Comparison of ENCODE assay signal across 8 cellular contexts in genomic region chr10:37976880-37977203, GRCh38. TPM values are rescaled to one million over a fixed set of nuclear protein-coding genes. Genes with fewer than 3 reads are reported as not detected.
DNase-seq lines count a peak whose midpoint lies in the region; ATAC-seq and TF ChIP-seq lines count a peak whose summit lies in the region.

No MANE protein-coding gene starts in this region.

- peaks cover 15 to 36% (median 26%) of the 10 kb centered on the region in 5 experiments for H3K9me3 Mint-ChIP-seq in brain

- H3K27me3 Mint-ChIP-seq in brain: no peaks in the 10 kb centered on the region

- DNase-seq in AG09309 (ENCODE audit: low read depth) (no peak), DMS53 (lab: John Stamatoyannopoulos, UW) (no peak), HCEC 1CT (no peak), COLO829 (ENCODE audit: low spot score) (no peak)

- H3K4me1 Mint-ChIP-seq in brain: peaks cover 33% of the 10 kb centered on the region

- ATAC-seq in HG02885 (IDR thresholded peaks at IDR 0.05; ENCODE audit: poor library complexity, unreplicated experiment) (peak; percentile 0), GM18867 (IDR thresholded peaks at IDR 0.05; ENCODE audit: unreplicated experiment) (no peak)

- TF ChIP-seq CTCF in AG09309 (IDR thresholded peaks at IDR 0.05; ENCODE audit: control insufficient read depth, insufficient read depth, low read depth, low read length, missing control alignments) (no peak), brain (conservative IDR thresholded peaks at IDR 0.05) (peak in 1 of 2 experiments; percentile 8)

- H3K4me1 ChIP-seq in muscle layer of duodenum (ENCODE audit: control insufficient read depth in 1 of 2, insufficient read depth in 2 of 2, low read length in 2 of 2): peaks cover 0 to 10% of the 10 kb centered on the region in 2 donors

- no peaks in the 10 kb centered on the region for H3K9me3 ChIP-seq in muscle layer of duodenum (ENCODE audit: control insufficient read depth in 1 of 2, low read length in 2 of 2)

- H3K27ac ChIP-seq in muscle layer of duodenum (ENCODE audit: low read length): peak overlapping the region; percentile 93

- no peaks in the 10 kb centered on the region for H3K27me3 ChIP-seq in muscle layer of duodenum (ENCODE audit: low read depth, low read length)

- no peaks in the 10 kb centered on the region for H3K36me3 ChIP-seq in muscle layer of duodenum (ENCODE audit: control insufficient read depth in 1 of 2, insufficient read depth in 2 of 2, low read length in 2 of 2)

- H3K4me3 ChIP-seq in AG09309 (ENCODE audit: control insufficient read depth, low read depth, low read length): peak overlapping the region; percentile 75
- H3K4me3 ChIP-seq in muscle layer of duodenum (ENCODE audit: low read depth in 1 of 2, low read length in 2 of 2): peak overlapping the region; percentile 82 to 89

- peaks cover 32% of the 10 kb centered on the region for H3K36me3 Mint-ChIP-seq in brain

- H3K27ac Mint-ChIP-seq in brain: peak overlapping the region; percentile 98 to 99 (median 99)

- H3K4me3 Mint-ChIP-seq in brain: peak overlapping the region; percentile 88 to 96 (median 93)

RNA-seq across cellular contexts. Expression of gene ZNF25, which starts 0.4 kb away (rescaled TPM):
- 5.3 TPM for polyA plus RNA-seq in brain (ENCODE audit: insufficient read depth, low read depth, low replicate concordance)

RNA-seq across cellular contexts. Expression of gene ZNF33A, which starts 33.6 kb away (rescaled TPM):
- polyA plus RNA-seq in brain (ENCODE audit: insufficient read depth, low read depth, low replicate concordance): 7.2 TPM
